23 cellular contexts compared by ENCODE assay signal in genomic region chr12:105897311-105897725, GRCh38.
DNase-seq lines count a peak whose midpoint lies in the region; ATAC-seq and TF ChIP-seq lines count a peak whose summit lies in the region.
"Had no signal": no experiment of that assay in that cellular context is flagged by ENCODE, and none has a peak within 500 bp of the region (broad histone marks: within the 10 kb centered on the region; RNA-seq: fewer than 3 reads in every experiment).

No MANE protein-coding gene starts in this region.

- no peak for TF ChIP-seq CTCF in endodermal cell (conservative IDR thresholded peaks at IDR 0.05)

- H3K4me3 ChIP-seq in HUES6 (ENCODE audit: low read depth, low read length) (peak overlapping the region; percentile 8), endodermal cell (ENCODE audit: low read length) (no peak overlapping the region)

- H3K9ac ChIP-seq in HUES6 (ENCODE audit: low read length) (peak overlapping the region; percentile 64), endodermal cell (ENCODE audit: extremely low read depth, low read length, poor library complexity, severe bottlenecking) (no peak overlapping the region)

- H3K27ac Mint-ChIP-seq in endodermal cell = no peak overlapping the region
- H3K27ac Mint-ChIP-seq: T-cell had no signal

- DNase-seq in endodermal cell (peak; percentile 92), iPS-NIHi11 (ENCODE audit: low spot score) (peak; percentile 17), cerebellar cortex (ENCODE audit: low spot score) (no peak), medulla oblongata (ENCODE audit: extremely low spot score) (no peak)
- DNase-seq in activated naive CD4-positive, alpha-beta T cell treated with Interleukin-2 at 50 U/mL for 16 hours = no peak
- no peak for DNase-seq in activated T-cell treated with anti-CD3 and anti-CD28 coated beads, Interleukin-2, amount 50 U/mL, for 4 hours
- DNase-seq: BE2C; COR-L47; DMS79; GOT3; KBM-7; NCI-H1092 treated with DMSO at 0.1 percent for 48 hours; NCI-H1436 treated with DMSO at 0.1 percent for 48 hours; NCI-H2029 treated with DMSO at 0.1 percent for 48 hours; NCI-H226; NCI-H510A treated with DMSO at 0.1 percent for 48 hours; NCI-H774; NK-92 treated with Interleukin-12 subunit alpha and Interleukin-12 subunit beta, amount 100 ng/mL, for 24 hours; T-cell had no signal

- H3K27ac ChIP-seq in HUES6 (ENCODE audit: low read depth, low read length) = peak overlapping the region; percentile 75; the same call in 1 of the 2 replicates
- H3K27ac ChIP-seq in endodermal cell (ENCODE audit: low read depth, low read length) = no peak overlapping the region

- H3K27me3 ChIP-seq in HUES6 (ENCODE audit: control insufficient read depth, insufficient read depth, low read length) (no peaks in the 10 kb centered on the region), endodermal cell (ENCODE audit: control insufficient read depth, insufficient read depth, low read length, poor library complexity, severe bottlenecking) (no peaks in the 10 kb centered on the region)
- H3K27me3 ChIP-seq: BE2C had no signal

- H3K27me3 Mint-ChIP-seq in endodermal cell (ENCODE audit: insufficient read depth) = no peaks in the 10 kb centered on the region
- no peaks in the 10 kb centered on the region for H3K27me3 Mint-ChIP-seq in activated T-cell treated with anti-CD3 and anti-CD28 coated beads, Interleukin-2, amount 50 U/mL, for 4 hours (ENCODE audit: low read depth)

- H3K4me1 Mint-ChIP-seq in endodermal cell = peaks cover 27% of the 10 kb centered on the region
- H3K4me1 Mint-ChIP-seq in activated T-cell treated with anti-CD3 and anti-CD28 coated beads, Interleukin-2, amount 50 U/mL, for 4 hours (ENCODE audit: low read depth) = no peaks in the 10 kb centered on the region
- H3K4me1 Mint-ChIP-seq: T-cell had no signal

- H3K36me3 Mint-ChIP-seq in endodermal cell (ENCODE audit: low read depth) = no peaks in the 10 kb centered on the region
- no peaks in the 10 kb centered on the region for H3K36me3 Mint-ChIP-seq in activated T-cell treated with anti-CD3 and anti-CD28 coated beads, Interleukin-2, amount 50 U/mL, for 4 hours (ENCODE audit: insufficient read depth)
- H3K36me3 Mint-ChIP-seq: T-cell had no signal

- no peak overlapping the region for H3K4me3 Mint-ChIP-seq in endodermal cell
- H3K4me3 Mint-ChIP-seq in activated T-cell treated with anti-CD3 and anti-CD28 coated beads, Interleukin-2, amount 50 U/mL, for 4 hours = no peak overlapping the region
- H3K4me3 Mint-ChIP-seq: T-cell had no signal

- no peak for ATAC-seq in activated T-cell treated with anti-CD3 and anti-CD28 coated beads, Interleukin-2, amount 50 U/mL, for 4 hours
- ATAC-seq: HepG2, Panc1, SK-N-SH treated with all-trans-retinoic acid at 6 μM for 48 hours, T-cell had no signal

- 22% methylated on average over 1 of the region's 1 CpG; no CpG with 5 or more reads in 1 of the 2 experiments for WGBS in endodermal cell (ENCODE audit: insufficient coverage in 1 of 2, insufficient read length in 1 of 2), 2 experiments

- H3K4me1 ChIP-seq in HUES6 (ENCODE audit: control insufficient read depth, insufficient read depth, low read length) = peaks cover 19% of the 10 kb centered on the region
- peaks cover 4% of the 10 kb centered on the region for H3K4me1 ChIP-seq in endodermal cell (ENCODE audit: control insufficient read depth, insufficient read depth, low read length)
- H3K4me1 ChIP-seq: BE2C had no signal

- no peaks in the 10 kb centered on the region for H3K36me3 ChIP-seq in HUES6 (ENCODE audit: control insufficient read depth, insufficient read depth, low read length)
- H3K36me3 ChIP-seq in endodermal cell (ENCODE audit: control insufficient read depth, insufficient read depth, low read length) = no peaks in the 10 kb centered on the region
- H3K36me3 ChIP-seq: BE2C had no signal

- H3K9me3 ChIP-seq in HUES6 (ENCODE audit: control insufficient read depth, insufficient read depth, low read depth, low read length) (no peaks in the 10 kb centered on the region), endodermal cell (ENCODE audit: control insufficient read depth, low read length) (no peaks in the 10 kb centered on the region)
- H3K9me3 ChIP-seq: BE2C had no signal

- peaks cover 1% of the 10 kb centered on the region for H3K9me3 Mint-ChIP-seq in endodermal cell
- H3K9me3 Mint-ChIP-seq in activated T-cell treated with anti-CD3 and anti-CD28 coated beads, Interleukin-2, amount 50 U/mL, for 4 hours = no peaks in the 10 kb centered on the region
- H3K9me3 Mint-ChIP-seq: T-cell had no signal

Comparison
In these comparisons a context has a peak if more than half of its experiments do, and no peak if none do; other contexts are left out.
1. DNase-seq: peak in endodermal cell (single experiment) and iPS-NIHi11 (single experiment); none in activated naive CD4-positive, alpha-beta T cell treated with Interleukin-2 at 50 U/mL for 16 hours (single experiment), cerebellar cortex (single experiment), medulla oblongata (single experiment) and activated T-cell treated with anti-CD3 and anti-CD28 coated beads, Interleukin-2, amount 50 U/mL, for 4 hours (single experiment).